ENCODE assay signal across 20 cellular contexts in genomic region chr22:16603448-16603768, GRCh38. TPM values are rescaled to one million over a fixed set of nuclear protein-coding genes. Genes with fewer than 3 reads are reported as not detected.
DNase-seq lines count a peak whose midpoint lies in the region; ATAC-seq and TF ChIP-seq lines count a peak whose summit lies in the region.
"Had no signal": no experiment of that assay in that cellular context is flagged by ENCODE, and none has a peak within 500 bp of the region (broad histone marks: within the 10 kb centered on the region; RNA-seq: fewer than 3 reads in every experiment).

No MANE protein-coding gene starts in this region.

- H3K27me3 Mint-ChIP-seq in CD14-positive monocyte (ENCODE audit: low read depth in 3 of 3) = peaks cover 63 to 85% (median 75%) of the 10 kb centered on the region in 3 donors
- H3K27me3 Mint-ChIP-seq in natural killer cell (ENCODE audit: low read depth in 2 of 2) = peaks cover 20 to 35% of the 10 kb centered on the region in 2 donors

- H4K20me1 ChIP-seq in mammary epithelial cell (ENCODE audit: insufficient read depth, low read length) = no peaks in the 10 kb centered on the region

- BruUV-seq in mammary epithelial cell (replicated peaks; lab: Mats Ljungman, UMichigan) = no TSS peak

- H3K4me1 Mint-ChIP-seq in CD14-positive monocyte = peaks cover 26% of the 10 kb centered on the region
- peaks cover 0 to 8% of the 10 kb centered on the region in 2 donors for H3K4me1 Mint-ChIP-seq in natural killer cell
- H3K4me1 Mint-ChIP-seq: WTC11 had no signal

- H3K27ac Mint-ChIP-seq in CD14-positive monocyte (no peak overlapping the region), natural killer cell (no peak overlapping the region)
- H3K27ac Mint-ChIP-seq: memory B cell, WTC11 had no signal

- H3K4me1 ChIP-seq in mammary epithelial cell (ENCODE audit: insufficient read depth, low read length) = no peaks in the 10 kb centered on the region

- H3K9me3 ChIP-seq in mammary epithelial cell (replicated peaks; ENCODE audit: insufficient read depth, low read length) = no peaks in the 10 kb centered on the region
- H3K9me3 ChIP-seq: spleen had no signal

- H3K4me2 ChIP-seq in mammary epithelial cell (ENCODE audit: insufficient read depth, low read depth, low read length) = peak overlapping the region; percentile 64
- H3K4me2 ChIP-seq: KMS-11 had no signal

- H3K27me3 ChIP-seq in mammary epithelial cell (ENCODE audit: insufficient read depth, low read length) = peaks cover 2% of the 10 kb centered on the region

- no peak overlapping the region for H3K9ac ChIP-seq in mammary epithelial cell (ENCODE audit: insufficient read depth, low read length)
- H3K9ac ChIP-seq: KMS-11 had no signal

- H3K4me3 Mint-ChIP-seq in CD14-positive monocyte (peak overlapping the region; percentile 79 to 88), natural killer cell (peak overlapping the region; percentile 70)
- H3K4me3 Mint-ChIP-seq: WTC11 had no signal

- peak overlapping the region; percentile 27 for H3K27ac ChIP-seq in mammary epithelial cell (ENCODE audit: insufficient read depth, low read depth, low read length)
- H3K27ac ChIP-seq: KMS-11, spleen had no signal

- H3K36me3 Mint-ChIP-seq in CD14-positive monocyte (peaks cover 0 to 15% of the 10 kb centered on the region in 2 donors), natural killer cell (peaks cover 7% of the 10 kb centered on the region)
- H3K36me3 Mint-ChIP-seq: memory B cell had no signal

- no peaks in the 10 kb centered on the region for H3K36me3 ChIP-seq in mammary epithelial cell (ENCODE audit: insufficient read depth, low read length)
- H3K36me3 ChIP-seq: spleen had no signal

- 13% methylated on average over 6 of the region's 6 CpGs for WGBS in mammary epithelial cell (ENCODE audit: low coverage, missing lambda C conversion rate)

- H3K9me3 Mint-ChIP-seq in CD14-positive monocyte = peaks cover 0 to 21% (median 12%) of the 10 kb centered on the region in 7 donors
- no peaks in the 10 kb centered on the region for H3K9me3 Mint-ChIP-seq in natural killer cell
- H3K9me3 Mint-ChIP-seq: memory B cell had no signal

- no peak for DNase-seq in CD14-positive monocyte (ENCODE audit: low spot score)
- no peak for DNase-seq in Jurkat, Clone E6-1 (ENCODE audit: low read depth, low spot score)
- no peak for DNase-seq in mammary epithelial cell
- no peak for DNase-seq in natural killer cell
- DNase-seq in NCI-H524 (lab: John Stamatoyannopoulos, UW) = no peak
- DNase-seq in COLO829 (ENCODE audit: low spot score) = no peak
- DNase-seq in NOMO-1 treated with dmso at 0.1 percent for 144 hours (lab: John Stamatoyannopoulos, UW; ENCODE audit: unreplicated experiment) = no peak
- no peak for DNase-seq in NCI-H1930 (lab: John Stamatoyannopoulos, UW)
- DNase-seq: activated CD8-positive, alpha-beta memory T cell treated with anti-CD3 and anti-CD28 coated beads, Interleukin-2, amount 50 U/mL, for 4 hours; cortex of kidney; NCI-H1694 treated with DMSO at 0.1 percent for 48 hours; NCI-H510A treated with DMSO at 0.1 percent for 48 hours; spleen had no signal

- no peak for ATAC-seq in natural killer cell
- ATAC-seq: HCT116, Panc1, WTC11 had no signal

- in situ Hi-C loops in mammary epithelial cell (cut with MboI; ENCODE audit: low sequenced_read_pairs in 2 of 2) = no loop called here

- H3K4me3 ChIP-seq in Jurkat, Clone E6-1 (ENCODE audit: low read length) = peak overlapping the region; percentile 71
- peak overlapping the region; percentile 36 to 42 (median 40) for H3K4me3 ChIP-seq in mammary epithelial cell (replicated peaks in 1 of 3; ENCODE audit: insufficient read depth in 1 of 3, low read depth in 2 of 3, low read length in 3 of 3)

- dilution Hi-C loops in mammary epithelial cell (cut with HindIII; ENCODE audit: low sequenced_read_pairs) = no loop called here

- CTCF ChIA-PET in mammary epithelial cell (lab: Charles Lee; ENCODE audit: low non-redundant PET) = no interaction called here

- H2AFZ ChIP-seq in mammary epithelial cell (ENCODE audit: low read depth, low read length) = peak overlapping the region; percentile 44

- TF ChIP-seq CTCF in CD14-positive monocyte (IDR thresholded peaks at IDR 0.05) = peak; percentile 9
- TF ChIP-seq CTCF in mammary epithelial cell (conservative IDR thresholded peaks at IDR 0.05 in 1 of 2, IDR thresholded peaks at IDR 0.05 in 1 of 2; ENCODE audit: extremely low read depth in 1 of 2, insufficient read depth in 1 of 2, low read depth in 1 of 2, low read length in 2 of 2) = no peak
- TF ChIP-seq CTCF in natural killer cell (IDR thresholded peaks at IDR 0.05) = no peak

- H3K79me2 ChIP-seq in mammary epithelial cell (ENCODE audit: insufficient read depth, low read length) = peaks cover 33% of the 10 kb centered on the region

- intact Hi-C loops in CD14-positive monocyte (cut with micrococcal nuclease) = no loop called here
- intact Hi-C loops in mammary epithelial cell (cut with micrococcal nuclease) = no loop called here
- intact Hi-C loops in natural killer cell (cut with micrococcal nuclease) = no loop called here

RNA-seq across cellular contexts. Expression of gene CCT8L2, which starts 10.8 kb away (rescaled TPM):
- polyA plus RNA-seq in CD14-positive monocyte (not detected), mammary epithelial cell (not detected)
- not detected for polyA plus RNA-seq in Jurkat, Clone E6-1 (2012; ENCODE audit: insufficient read depth, insufficient read length)
- total RNA-seq in mammary epithelial cell (not detected), natural killer cell (not detected)
- not detected for polyA minus RNA-seq in mammary epithelial cell
- total RNA-seq: Daoy, omental fat pad, spleen, WTC11 had no signal
- polyA plus RNA-seq: spleen had no signal
